In the genomic region with DNA sequence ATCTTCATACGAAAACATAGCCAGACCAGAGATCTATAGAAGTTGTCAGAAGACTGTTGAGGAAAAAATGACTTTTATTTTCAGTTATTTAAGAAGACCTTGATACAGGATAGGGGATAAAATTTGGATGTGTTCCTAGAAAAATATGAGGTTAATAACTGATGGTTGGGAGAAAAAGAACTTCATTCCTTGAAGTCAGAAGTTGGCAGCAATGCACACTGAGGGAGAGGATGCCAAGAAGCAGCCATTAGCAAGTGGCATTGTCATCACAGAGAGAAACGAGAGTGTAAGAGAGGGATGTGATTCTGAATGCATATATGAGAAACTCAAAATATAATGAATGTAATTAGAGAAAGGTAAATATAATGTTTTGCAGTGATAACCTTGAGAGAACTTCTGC, we compare ENCODE assay signal across 28 cellular contexts.
"Had no signal": no experiment of that assay in that cellular context is flagged by ENCODE, and none has a peak within 500 bp of the region (broad histone marks: within the 10 kb centered on the region; RNA-seq: fewer than 3 reads in every experiment).

No MANE protein-coding gene starts in this region.

- H3K27me3 ChIP-seq: ascending aorta, esophagus squamous epithelium, heart left ventricle, ovary had no signal

- H3K4me3 ChIP-seq: ascending aorta, esophagus squamous epithelium, heart left ventricle, ovary, prostate gland, skin epidermis, thoracic aorta had no signal

- H3K9me3 ChIP-seq: ascending aorta, esophagus squamous epithelium, ovary, prostate gland, thoracic aorta had no signal

- H3K4me1 ChIP-seq: ascending aorta, esophagus squamous epithelium, heart left ventricle, prostate gland had no signal

- H3K27ac ChIP-seq: ascending aorta, epithelial cell of prostate, esophagus squamous epithelium, heart left ventricle, ovary, prostate gland, skin epidermis, thoracic aorta, WERI-Rb-1 had no signal

- H3K36me3 ChIP-seq: ascending aorta, esophagus squamous epithelium, heart left ventricle, ovary, prostate gland, thoracic aorta, WERI-Rb-1 had no signal

- DNase-seq: activated CD4-positive, alpha-beta T cell treated with anti-CD3 and anti-CD28 coated beads for 48 hours; activated CD4-positive, alpha-beta T cell treated with anti-CD3 and anti-CD28 coated beads, Interleukin-2, amount 50 U/mL, for 48 hours; activated CD8-positive, alpha-beta memory T cell treated with anti-CD3 and anti-CD28 coated beads, Interleukin-2, amount 50 U/mL, for 48 hours; activated gamma-delta T cell; activated naive CD4-positive, alpha-beta T cell treated with anti-CD3 and anti-CD28 coated beads, Interleukin-2, amount 10 ng/mL, durations not matched to agents 7 days and 5 days; activated naive CD8-positive, alpha-beta T cell treated with anti-CD3 and anti-CD28 coated beads, Interleukin-2, amount 10 ng/mL, durations not matched to agents 7 days and 5 days; activated T-cell treated with anti-CD3 and anti-CD28 coated beads, Interleukin-2, amount 50 U/mL, for 24 hours; dermis blood vessel endothelial cell; effector CD4-positive, alpha-beta T cell; esophagus squamous epithelium; foreskin fibroblast; heart left ventricle; hypothalamus; immature natural killer cell; naive thymus-derived CD4-positive, alpha-beta T cell; ovary; retina; stimulated activated CD4-positive, alpha-beta T cell treated with anti-CD3 and anti-CD28 coated beads, Interleukin-12 subunit alpha, Interleukin-12 subunit beta, amount 100 ng/mL, for 4 hours; stimulated activated CD4-positive, alpha-beta T cell treated with anti-CD3 and anti-CD28 coated beads, Interleukin-4, amount 100 ng/mL, for 1 hour; stimulated activated naive CD8-positive, alpha-beta T cell treated with anti-CD3 and anti-CD28 coated beads, Interleukin-15, Interleukin-2, amounts not matched to agents 100 U/mL and 50 U/mL, for 24 hours; T1000; trophoblast cell; WERI-Rb-1 had no signal
